18 cellular contexts compared by ENCODE assay signal in genomic region chr13:33034061-33034460, GRCh38. TPM values are rescaled to one million over a fixed set of nuclear protein-coding genes. Genes with fewer than 3 reads are reported as not detected.
DNase-seq lines count a peak whose midpoint lies in the region; ATAC-seq and TF ChIP-seq lines count a peak whose summit lies in the region.
"Had no signal": no experiment of that assay in that cellular context is flagged by ENCODE, and none has a peak within 500 bp of the region (broad histone marks: within the 10 kb centered on the region; RNA-seq: fewer than 3 reads in every experiment).

No MANE protein-coding gene starts in this region.

- no peak overlapping the region for H3K27ac Mint-ChIP-seq in activated CD4-positive, alpha-beta T cell treated with anti-CD3 and anti-CD28 coated beads, Interleukin-2, amount 10 ng/mL, durations not matched to agents 24 days and 14 days
- H3K27ac Mint-ChIP-seq: H9 had no signal

- H3K4me1 ChIP-seq in HAP-1 = peaks cover 13% of the 10 kb centered on the region
- peaks cover 26% of the 10 kb centered on the region for H3K4me1 ChIP-seq in parathyroid adenoma
- H3K4me1 ChIP-seq: Peyer's patch had no signal

- H3K27me3 ChIP-seq in HAP-1 (ENCODE audit: low read depth) = no peaks in the 10 kb centered on the region
- H3K27me3 ChIP-seq in SU-DHL-6 (ENCODE audit: low read length) = no peaks in the 10 kb centered on the region
- H3K27me3 ChIP-seq in parathyroid adenoma (ENCODE audit: control insufficient read depth, insufficient read depth, low read length) = no peaks in the 10 kb centered on the region
- H3K27me3 ChIP-seq: Peyer's patch had no signal

- H3K9me2 ChIP-seq in SU-DHL-6 (replicated peaks; ENCODE audit: insufficient read depth, low read length) = no peaks in the 10 kb centered on the region

- H3K4me3 ChIP-seq in HAP-1 (no peak overlapping the region), SU-DHL-6 (ENCODE audit: insufficient read depth, low read length, poor library complexity, severe bottlenecking) (no peak overlapping the region), parathyroid adenoma (ENCODE audit: low read depth, low read length) (peak overlapping the region; percentile 47)
- H3K4me3 ChIP-seq: Peyer's patch had no signal

- no peak overlapping the region for H3K9ac ChIP-seq in SU-DHL-6 (ENCODE audit: low read length)
- H3K9ac ChIP-seq in parathyroid adenoma = no peak overlapping the region

- H3K4me1 Mint-ChIP-seq in activated CD4-positive, alpha-beta T cell treated with anti-CD3 and anti-CD28 coated beads, Interleukin-2, amount 10 ng/mL, durations not matched to agents 24 days and 14 days = peaks cover 10% of the 10 kb centered on the region

- no peaks in the 10 kb centered on the region for H3F3A ChIP-seq in SU-DHL-6 (ENCODE audit: insufficient read depth)

- H3K4me3 Mint-ChIP-seq in activated CD4-positive, alpha-beta T cell treated with anti-CD3 and anti-CD28 coated beads, Interleukin-2, amount 10 ng/mL, durations not matched to agents 24 days and 14 days = no peak overlapping the region
- H3K4me3 Mint-ChIP-seq: H9 had no signal

- H3K9me3 ChIP-seq in HAP-1 (no peaks in the 10 kb centered on the region), SU-DHL-6 (ENCODE audit: insufficient read depth, low read length) (no peaks in the 10 kb centered on the region), parathyroid adenoma (ENCODE audit: control insufficient read depth, low read length) (no peaks in the 10 kb centered on the region)
- H3K9me3 ChIP-seq: Peyer's patch had no signal

- TF ChIP-seq CTCF in SU-DHL-6 (IDR thresholded peaks at IDR 0.05; ENCODE audit: insufficient read depth, low read length, poor library complexity, severe bottlenecking) = no peak
- TF ChIP-seq CTCF in parathyroid adenoma (IDR thresholded peaks at IDR 0.05) = no peak

- DNase-seq in activated CD4-positive, alpha-beta T cell treated with anti-CD3 and anti-CD28 coated beads, Interleukin-2, amount 10 ng/mL, durations not matched to agents 24 days and 14 days = peak; percentile 24
- no peak for DNase-seq in activated CD4-positive, alpha-beta T cell treated with anti-CD3 and anti-CD28 coated beads, Interleukin-2, amount 50 U/mL, for 48 hours
- DNase-seq in HAP-1 (ENCODE audit: low spot score in 2 of 2) (peak; percentile 66 to 83), left cardiac atrium (no peak), KG1 (lab: John Stamatoyannopoulos, UW) (no peak)
- DNase-seq in stimulated activated CD4-positive, alpha-beta T cell treated with anti-CD3 and anti-CD28 coated beads, Interleukin-2, amount 100 ng/mL, for 48 hours = no peak
- DNase-seq: 8988T, C1 segment of cervical spinal cord, H9, NCI-H1436 treated with DMSO at 0.1 percent for 48 hours, NCI-H2107, NCI-H226, NCI-H69, Peyer's patch, Right ventricle myocardium superior had no signal

- in situ Hi-C loops in HAP-1 (cut with MboI; ENCODE audit: low sequenced_read_pairs) = no loop called here

- H2AFZ ChIP-seq in SU-DHL-6 (ENCODE audit: low read depth, low read length, severe bottlenecking) (peak overlapping the region; percentile 63), parathyroid adenoma (no peak overlapping the region)

- H3K36me3 Mint-ChIP-seq in activated CD4-positive, alpha-beta T cell treated with anti-CD3 and anti-CD28 coated beads, Interleukin-2, amount 10 ng/mL, durations not matched to agents 24 days and 14 days (ENCODE audit: low read depth) = no peaks in the 10 kb centered on the region

- ATAC-seq in left cardiac atrium = no peak
- ATAC-seq: SK-N-SH treated with all-trans-retinoic acid at 6 μM for 48 hours had no signal

- H3K4me2 ChIP-seq in SU-DHL-6 (ENCODE audit: low read depth, low read length, poor library complexity, severe bottlenecking) = no peak overlapping the region
- H3K4me2 ChIP-seq in parathyroid adenoma (ENCODE audit: low read length) = peak overlapping the region; percentile 57

- H3K79me2 ChIP-seq in SU-DHL-6 (ENCODE audit: insufficient read depth, low read length) = no peaks in the 10 kb centered on the region
- H3K79me2 ChIP-seq in parathyroid adenoma = peaks cover 10% of the 10 kb centered on the region

- H3K27me3 Mint-ChIP-seq in activated CD4-positive, alpha-beta T cell treated with anti-CD3 and anti-CD28 coated beads, Interleukin-2, amount 10 ng/mL, durations not matched to agents 24 days and 14 days = peaks cover 4% of the 10 kb centered on the region

- intact Hi-C loops in activated CD4-positive, alpha-beta T cell treated with anti-CD3 and anti-CD28 coated beads, Interleukin-2, amount 10 ng/mL, durations not matched to agents 24 days and 14 days (cut with micrococcal nuclease) = no loop called here
- intact Hi-C loops in left cardiac atrium (cut with DNase I) = no loop called here

- H3K36me3 ChIP-seq in HAP-1 (replicated peaks) (no peaks in the 10 kb centered on the region), SU-DHL-6 (ENCODE audit: low read length) (no peaks in the 10 kb centered on the region), parathyroid adenoma (ENCODE audit: control insufficient read depth, insufficient read depth, low read length) (no peaks in the 10 kb centered on the region)
- H3K36me3 ChIP-seq: Peyer's patch had no signal

- H4K20me1 ChIP-seq in SU-DHL-6 (ENCODE audit: low read depth, low read length) = no peaks in the 10 kb centered on the region

- no peaks in the 10 kb centered on the region for H3K9me3 Mint-ChIP-seq in activated CD4-positive, alpha-beta T cell treated with anti-CD3 and anti-CD28 coated beads, Interleukin-2, amount 10 ng/mL, durations not matched to agents 24 days and 14 days
- H3K9me3 Mint-ChIP-seq: H9 had no signal

- H3K27ac ChIP-seq in SU-DHL-6 (ENCODE audit: low read depth, low read length) (no peak overlapping the region), parathyroid adenoma (peak overlapping the region; percentile 84)
- H3K27ac ChIP-seq: Peyer's patch had no signal

RNA-seq across cellular contexts. Expression of gene KL, which starts 17.8 kb away (rescaled TPM):
- total RNA-seq in activated CD4-positive, alpha-beta T cell treated with anti-CD3 and anti-CD28 coated beads, Interleukin-2, amount 10 ng/mL, durations not matched to agents 24 days and 14 days = 0.59 and 0.75 TPM in 2 replicates
- 1 to 10 TPM; 2.3 to 3.3 TPM for total RNA-seq in left cardiac atrium
- total RNA-seq: H9 had no signal

Comparison
In these comparisons a context has a peak if more than half of its experiments do, and no peak if none do; other contexts are left out.
1. DNase-seq: peak in activated CD4-positive, alpha-beta T cell treated with anti-CD3 and anti-CD28 coated beads, Interleukin-2, amount 10 ng/mL, durations not matched to agents 24 days and 14 days (single experiment) and HAP-1 (2 of 2); none in activated CD4-positive, alpha-beta T cell treated with anti-CD3 and anti-CD28 coated beads, Interleukin-2, amount 50 U/mL, for 48 hours (0 of 2), left cardiac atrium (single experiment), KG1 (single experiment) and stimulated activated CD4-positive, alpha-beta T cell treated with anti-CD3 and anti-CD28 coated beads, Interleukin-2, amount 100 ng/mL, for 48 hours (0 of 2).